ENCODE assay signal across 1 cellular context in the genomic region with DNA sequence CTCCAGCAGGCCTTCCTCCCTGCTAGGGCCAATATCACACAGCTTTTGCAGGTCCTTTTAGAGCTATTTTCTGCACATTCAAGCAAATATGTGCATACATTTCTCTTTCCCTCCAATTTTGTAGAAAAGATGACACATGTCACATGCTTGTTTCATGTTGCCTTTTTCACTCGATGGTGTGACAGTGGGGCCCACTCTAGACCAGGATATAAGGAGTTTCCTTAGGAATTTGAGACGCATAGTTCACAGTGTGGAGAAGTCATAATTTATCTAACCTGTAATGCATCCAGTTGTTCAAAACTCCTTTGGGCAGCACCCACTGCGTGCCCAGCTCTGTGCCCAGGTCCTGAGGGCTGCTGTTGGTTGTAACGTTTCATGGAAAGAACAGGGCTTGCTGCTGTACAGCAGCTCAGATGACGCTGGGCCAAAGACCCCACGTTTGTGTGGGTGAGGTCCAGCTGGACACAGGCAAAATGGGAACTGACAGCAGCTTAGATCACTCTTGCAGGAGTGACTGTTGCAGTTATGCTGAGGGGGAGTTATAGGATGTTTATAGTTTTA.
A peak's percentile ranks its signal among the peaks of the same experiment; 100 is the strongest.
TF ChIP-seq lines count a peak whose summit lies in the region.

No MANE protein-coding gene starts in this region.

TF ChIP-seq in H1, 55 proteins besides CTCF, POLR2A, EP300 and RAD21:
- no peak for TF ChIP-seq BRCA1 (IDR thresholded peaks at IDR 0.05; ENCODE audit: low read depth, low read length)
- TF ChIP-seq TAF7 (optimal IDR thresholded peaks at IDR 0.05; ENCODE audit: borderline replicate concordance, low read depth, low read length), result no peak
- no peak for TF ChIP-seq POU5F1 (IDR thresholded peaks at IDR 0.05; ENCODE audit: low read depth, low read length)
- TF ChIP-seq, protein P1, sequence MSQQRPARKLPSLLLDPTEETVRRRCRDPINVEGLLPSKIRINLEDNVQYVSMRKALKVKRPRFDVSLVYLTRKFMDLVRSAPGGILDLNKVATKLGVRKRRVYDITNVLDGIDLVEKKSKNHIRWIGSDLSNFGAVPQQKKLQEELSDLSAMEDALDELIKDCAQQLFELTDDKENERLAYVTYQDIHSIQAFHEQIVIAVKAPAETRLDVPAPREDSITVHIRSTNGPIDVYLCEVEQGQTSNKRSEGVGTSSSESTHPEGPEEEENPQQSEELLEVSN (IDR thresholded peaks at IDR 0.05), result peak; percentile 41; the same call in 1 of the 2 replicates
